In the genomic region with DNA sequence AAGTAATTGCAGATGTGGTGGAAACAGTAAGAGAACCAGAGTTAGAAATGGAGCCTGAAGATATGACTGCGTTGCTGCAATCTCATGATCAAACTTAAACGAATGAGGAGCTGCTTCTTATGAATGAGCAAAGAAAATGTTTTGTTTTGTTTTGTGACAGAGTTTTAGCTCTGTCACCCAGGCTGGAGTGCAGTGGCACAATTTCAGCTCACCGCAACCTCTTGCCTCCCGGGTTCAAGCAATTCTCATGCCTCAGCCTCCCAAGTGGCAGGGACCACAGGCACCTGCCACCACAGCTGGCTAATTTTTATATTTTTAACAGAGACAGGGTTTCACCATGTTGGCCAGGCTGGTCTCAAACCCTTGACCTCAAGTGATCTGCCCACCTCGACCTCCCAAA, we compare ENCODE assay signal across 29 cellular contexts. TPM values are rescaled to one million over a fixed set of nuclear protein-coding genes. Genes with fewer than 3 reads are reported as not detected.
DNase-seq lines count a peak whose midpoint lies in the region; ATAC-seq, FAIRE-seq and TF ChIP-seq lines count a peak whose summit lies in the region.
"Had no signal": no experiment of that assay in that cellular context is flagged by ENCODE, and none has a peak within 500 bp of the region (broad histone marks: within the 10 kb centered on the region; RNA-seq: fewer than 3 reads in every experiment).

No MANE protein-coding gene starts in this region.

- no peak overlapping the region for H3K27ac ChIP-seq in A549
- H3K27ac ChIP-seq: 22Rv1; BLaER1; BLaER1 treated with 17β-estradiol and CSF1 and Interleukin-3, amounts not matched to agents 10 nM and 100 nM; C4-2B had no signal

- no peak for TF ChIP-seq CTCF in A549 (IDR thresholded peaks at IDR 0.05)

- TF ChIP-seq POLR2A in A549 (IDR thresholded peaks at IDR 0.05; ENCODE audit: low read length) = no peak

- TF ChIP-seq EP300 in A549 (IDR thresholded peaks at IDR 0.05) = no peak

- ATAC-seq in A549 = no peak
- no peak for ATAC-seq in HG03442 (IDR thresholded peaks at IDR 0.05; ENCODE audit: unreplicated experiment)
- ATAC-seq: CD8-positive, alpha-beta T cell had no signal

- TF ChIP-seq RAD21 in A549 (conservative IDR thresholded peaks at IDR 0.05 in 1 of 2, IDR thresholded peaks at IDR 0.05 in 1 of 2) = no peak

- POLR2A ChIA-PET in A549 (lab: Yijun Ruan, JAX) = no interaction called here

- no peak for FAIRE-seq in A549 (lab: Jason Lieb, UNC)
- FAIRE-seq: A204.1, D721Med had no signal

- DNase-seq in A549 (ENCODE audit: low read depth in 1 of 2, low spot score in 1 of 2) = no peak
- DNase-seq: 8988T; ACHN; AML-193; BE2C; C1 segment of cervical spinal cord; Caco-2; Calu3; CD4-positive, alpha-beta memory T cell; CD4-positive, alpha-beta T cell; CD4-positive, CD25-positive, alpha-beta regulatory T cell; CD8-positive, alpha-beta memory T cell; CD8-positive, alpha-beta T cell; COR-L47; DMS 273 treated with DMSO at 0.1 percent for 48 hours; DMS153; DMS53; DMS79; DMS79 treated with DMSO at 0.1 percent for 48 hours; DND-41; EL had no signal

- CTCF ChIA-PET in A549 (lab: Yijun Ruan, JAX) = interaction anchor here (1.0 to 19.3 kb wide), 4 partner anchors 6 to 251 kb away, joined by 4 to 272 read pairs (median 145); no protein-coding TSS in a partner anchor

- no peak overlapping the region for H3K4me3 ChIP-seq in A549
- H3K4me3 ChIP-seq: BLaER1; BLaER1 treated with 17β-estradiol and CSF1 and Interleukin-3, amounts not matched to agents 10 nM and 100 nM had no signal

- no peaks in the 10 kb centered on the region for H3K9me3 ChIP-seq in A549
- H3K9me3 ChIP-seq: BE2C; BLaER1; BLaER1 treated with 17β-estradiol and CSF1 and Interleukin-3, amounts not matched to agents 10 nM and 100 nM; Caco-2 had no signal

- H3K4me1 ChIP-seq in A549 = no peaks in the 10 kb centered on the region
- H3K4me1 ChIP-seq: BLaER1; BLaER1 treated with 17β-estradiol and CSF1 and Interleukin-3, amounts not matched to agents 10 nM and 100 nM; Caco-2 had no signal

- no peak overlapping the region for H3K4me2 ChIP-seq in A549
- H3K4me2 ChIP-seq: BLaER1; BLaER1 treated with 17β-estradiol and CSF1 and Interleukin-3, amounts not matched to agents 10 nM and 100 nM had no signal

- 28% methylated on average over 5 of the region's 5 CpGs for whole genome bisulfite sequencing in A549 (ENCODE audit: missing lambda C conversion rate)

TF ChIP-seq in A549, 52 proteins besides CTCF, POLR2A, EP300 and RAD21:
- TF ChIP-seq HOXB5 (CRISPR knock-in tag; IDR thresholded peaks at IDR 0.05) (no peak), CBX8 (IDR thresholded peaks at IDR 0.05) (peak; percentile 88; the same call in 1 of the 2 replicates), RNF2 (IDR thresholded peaks at IDR 0.05; ENCODE audit: borderline replicate concordance, low read depth) (peak; percentile 83), TFCP2L1 (CRISPR knock-in tag; IDR thresholded peaks at IDR 0.05) (no peak), GATA3 (IDR thresholded peaks at IDR 0.05; ENCODE audit: borderline replicate concordance) (no peak), BHLHE40 (IDR thresholded peaks at IDR 0.05; ENCODE audit: low read depth, low read length) (no peak)

RNA-seq across cellular contexts. Expression of gene NFASC, which starts 53.3 kb away (rescaled TPM):
- polyA plus RNA-seq in A549 (2011; rRNA removed) (0.21 and 0.27 TPM in 2 replicates), A549 (2017; fragmentation: RNase III; extraction: RNeasy Plus Mini Kit Qiagen cat#74134 plus additional on column Dnase treatment) (0.39 to 0.51 TPM (median 0.45 TPM) in 3 replicates)
- polyA plus RNA-seq in A549 (2012; cell fraction: cytosol; rRNA removed) = 0.29 and 0.35 TPM in 2 replicates
- polyA plus RNA-seq in A549 (2012; cell fraction: nucleus; rRNA removed) = 0.65 and 0.79 TPM in 2 replicates
- polyA minus RNA-seq in A549 (2011; rRNA and poly(A)+ RNA removed) = 0.34 and 0.58 TPM in 2 replicates
- polyA plus RNA-seq: CD14-positive monocyte; CD4-positive, alpha-beta memory T cell; CD4-positive, CD25-positive, alpha-beta regulatory T cell; CD8-positive, alpha-beta memory T cell had no signal
